1 cellular context compared by ENCODE assay signal in the genomic region with DNA sequence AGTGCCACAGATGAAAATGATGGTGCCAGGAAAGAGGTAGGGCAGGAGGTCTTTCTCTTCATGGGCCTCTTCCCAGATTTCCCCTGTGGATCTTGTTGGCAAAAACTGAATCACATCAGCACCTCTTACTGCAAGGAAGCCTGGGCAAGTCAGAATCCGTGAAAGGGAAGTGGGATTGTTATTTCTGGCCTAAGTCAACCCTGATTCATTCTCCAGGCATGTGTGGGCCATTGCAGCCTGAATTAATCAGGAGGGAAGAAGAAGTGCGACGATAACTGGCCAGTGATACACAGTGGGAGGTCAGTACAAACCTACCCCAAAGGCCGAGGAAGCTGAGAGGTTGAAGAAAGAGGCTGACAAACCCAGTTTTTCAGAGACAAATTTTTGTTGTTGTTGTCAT.
TF ChIP-seq lines count a peak whose summit lies in the region.

No MANE protein-coding gene starts in this region.

TF ChIP-seq in HepG2, 621 proteins besides CTCF, POLR2A, EP300 and RAD21:
- peak; percentile 38 for TF ChIP-seq TEAD3 (CRISPR knock-in tag; optimal IDR thresholded peaks at IDR 0.05; ENCODE audit: borderline replicate concordance)
- TF ChIP-seq, protein P1, sequence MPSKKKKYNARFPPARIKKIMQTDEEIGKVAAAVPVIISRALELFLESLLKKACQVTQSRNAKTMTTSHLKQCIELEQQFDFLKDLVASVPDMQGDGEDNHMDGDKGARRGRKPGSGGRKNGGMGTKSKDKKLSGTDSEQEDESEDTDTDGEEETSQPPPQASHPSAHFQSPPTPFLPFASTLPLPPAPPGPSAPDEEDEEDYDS (CRISPR knock-in tag; IDR thresholded peaks at IDR 0.05) = no peak
- 0 out of 2 replicates have a peak, but pooled peaks have one; percentile 15 for TF ChIP-seq SAP130 (CRISPR knock-in tag; IDR thresholded peaks at IDR 0.05; ENCODE audit: low read depth)
- peak; percentile 50 for TF ChIP-seq ARID5B (CRISPR knock-in tag; IDR thresholded peaks at IDR 0.05)
- TF ChIP-seq ETS1 (CRISPR knock-in tag; IDR thresholded peaks at IDR 0.05) = no peak
- TF ChIP-seq ARID3A (IDR thresholded peaks at IDR 0.05; ENCODE audit: low read depth, low read length) = peak; percentile 52; the same call in 1 of the 2 replicates
- TF ChIP-seq KLF9 (CRISPR knock-in tag; IDR thresholded peaks at IDR 0.05; ENCODE audit: low read depth) = no peak
- peak; percentile 11; the same call in 1 of the 2 replicates for TF ChIP-seq SMC3 (IDR thresholded peaks at IDR 0.05; ENCODE audit: low read length)
- peak; percentile 87 for TF ChIP-seq FOSL2 (CRISPR knock-in tag; IDR thresholded peaks at IDR 0.05)
- TF ChIP-seq BRCA1 (CRISPR knock-in tag; IDR thresholded peaks at IDR 0.05) = no peak
- TF ChIP-seq ELF3 (CRISPR knock-in tag; IDR thresholded peaks at IDR 0.05) = 0 out of 2 replicates have a peak, but pooled peaks have one; percentile 20
- TF ChIP-seq YEATS2 (CRISPR knock-in tag; IDR thresholded peaks at IDR 0.05; ENCODE audit: borderline replicate concordance) = 0 out of 2 replicates have a peak, but pooled peaks have one; percentile 16
TF ChIP-seq in HepG2: peak in this region for 8.
